23 cellular contexts compared by ENCODE assay signal in the genomic region with DNA sequence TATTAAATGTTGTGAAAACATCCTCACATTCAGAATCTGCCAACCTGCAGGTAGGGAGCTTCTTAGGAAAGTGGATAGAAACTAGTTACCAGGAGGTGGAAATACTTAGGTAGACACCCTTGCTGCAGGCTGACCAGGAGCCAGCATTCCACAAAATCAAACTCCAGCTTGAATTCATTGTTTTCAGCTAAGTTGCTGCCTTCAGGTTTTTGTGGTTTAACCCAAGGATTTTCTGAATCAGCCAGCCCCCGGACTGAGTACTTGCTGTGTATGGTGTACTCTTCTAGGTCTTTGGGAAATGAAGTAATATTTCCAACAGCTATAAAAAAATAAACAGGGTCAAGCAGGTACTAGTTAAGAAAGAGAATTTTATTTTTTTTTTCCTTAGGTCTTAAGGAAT.
DNase-seq lines count a peak whose midpoint lies in the region; ATAC-seq and TF ChIP-seq lines count a peak whose summit lies in the region.
"Had no signal": no experiment of that assay in that cellular context is flagged by ENCODE, and none has a peak within 500 bp of the region (broad histone marks: within the 10 kb centered on the region; RNA-seq: fewer than 3 reads in every experiment).

No MANE protein-coding gene starts in this region.

- peak overlapping the region; percentile 82 for H3K27ac ChIP-seq in foreskin keratinocyte
- H3K27ac ChIP-seq: parathyroid adenoma, transverse colon had no signal

- peak; percentile 63 for DNase-seq in HT1080 (ENCODE audit: low read depth)
- DNase-seq in activated T-helper 2 cell treated with anti-CD3 and anti-CD28 coated beads, Interferon-gamma antibody, Interleukin-2, Interleukin-4, amounts not matched to agents 10 μg/mL and 5 μg/mL and 100 μg/mL, durations not matched to agents 14 hours and 24 hours and 36 hours (ENCODE audit: low spot score), result no peak
- peak; percentile 18 to 30 for DNase-seq in foreskin keratinocyte
- peak; percentile 15 for DNase-seq in retinal pigment epithelial cell (ENCODE audit: low read depth)
- no peak for DNase-seq in retina
- DNase-seq: activated CD4-positive, alpha-beta T cell treated with anti-CD3 and anti-CD28 coated beads for 48 hours; activated T-cell treated with anti-CD3 and anti-CD28 coated beads, Interleukin-2, amount 50 U/mL, for 72 hours; aorta; cerebellar nuclear complex; left ventricle myocardium superior; mucosa of descending colon; NCI-H146; NCI-H524 treated with DMSO at 0.1 percent for 48 hours; nephron progenitor cell; stimulated activated CD8-positive, alpha-beta memory T cell treated with anti-CD3 and anti-CD28 coated beads, Interleukin-4, amount 100 ng/mL, for 48 hours; T-helper 1 cell; transverse colon had no signal

- H3K4me3 Mint-ChIP-seq in activated T-helper 2 cell treated with anti-CD3 and anti-CD28 coated beads, Interferon-gamma antibody, Interleukin-2, Interleukin-4, amounts not matched to agents 10 μg/mL and 5 μg/mL and 100 μg/mL, durations not matched to agents 14 hours and 24 hours and 36 hours (ENCODE audit: low read depth), result no peak overlapping the region
- H3K4me3 Mint-ChIP-seq: activated T-cell treated with anti-CD3 and anti-CD28 coated beads, Interleukin-2, amount 50 U/mL, for 72 hours; CD14-positive monocyte had no signal

- ATAC-seq in foreskin keratinocyte, result no peak
- ATAC-seq in GM18867 (IDR thresholded peaks at IDR 0.05; ENCODE audit: unreplicated experiment), result no peak
- no peak for ATAC-seq in GM19467 (IDR thresholded peaks at IDR 0.05; ENCODE audit: unreplicated experiment)
- ATAC-seq: activated naive CD4-positive, alpha-beta T cell treated with anti-CD3 and anti-CD28 coated beads, Interleukin-2, amount 50 U/mL, for 72 hours; activated T-cell treated with anti-CD3 and anti-CD28 coated beads, Interleukin-2, amount 50 U/mL, for 72 hours; left ventricle myocardium superior; mucosa of descending colon had no signal

- H3K27me3 Mint-ChIP-seq in activated T-helper 2 cell treated with anti-CD3 and anti-CD28 coated beads, Interferon-gamma antibody, Interleukin-2, Interleukin-4, amounts not matched to agents 10 μg/mL and 5 μg/mL and 100 μg/mL, durations not matched to agents 14 hours and 24 hours and 36 hours (ENCODE audit: low read depth), result no peaks in the 10 kb centered on the region

- TF ChIP-seq CTCF in foreskin keratinocyte (conservative IDR thresholded peaks at IDR 0.05), result no peak
- no peak for TF ChIP-seq CTCF in retinal pigment epithelial cell (conservative IDR thresholded peaks at IDR 0.05; ENCODE audit: low read depth, low read length)

- no peaks in the 10 kb centered on the region for H3K27me3 ChIP-seq in foreskin keratinocyte
- H3K27me3 ChIP-seq: SJSA1, transverse colon had no signal

- H3K4me1 Mint-ChIP-seq in activated T-helper 2 cell treated with anti-CD3 and anti-CD28 coated beads, Interferon-gamma antibody, Interleukin-2, Interleukin-4, amounts not matched to agents 10 μg/mL and 5 μg/mL and 100 μg/mL, durations not matched to agents 14 hours and 24 hours and 36 hours (ENCODE audit: low read depth), result peaks cover 28% of the 10 kb centered on the region
- H3K4me1 Mint-ChIP-seq: CD14-positive monocyte had no signal

- H3K36me3 Mint-ChIP-seq in activated T-helper 2 cell treated with anti-CD3 and anti-CD28 coated beads, Interferon-gamma antibody, Interleukin-2, Interleukin-4, amounts not matched to agents 10 μg/mL and 5 μg/mL and 100 μg/mL, durations not matched to agents 14 hours and 24 hours and 36 hours (ENCODE audit: low read depth), result no peaks in the 10 kb centered on the region
- H3K36me3 Mint-ChIP-seq: CD14-positive monocyte had no signal

- peaks cover 26% of the 10 kb centered on the region for H3K9me3 Mint-ChIP-seq in activated T-helper 2 cell treated with anti-CD3 and anti-CD28 coated beads, Interferon-gamma antibody, Interleukin-2, Interleukin-4, amounts not matched to agents 10 μg/mL and 5 μg/mL and 100 μg/mL, durations not matched to agents 14 hours and 24 hours and 36 hours
- H3K9me3 Mint-ChIP-seq: nephron progenitor cell had no signal

- peaks cover 20% of the 10 kb centered on the region for H3K4me1 ChIP-seq in foreskin keratinocyte
- H3K4me1 ChIP-seq: transverse colon had no signal

- no peak overlapping the region for H3K4me3 ChIP-seq in retinal pigment epithelial cell (ENCODE audit: low read length)
- H3K4me3 ChIP-seq: mucosa of descending colon, SJSA1, transverse colon had no signal

- H3K27ac Mint-ChIP-seq in activated T-helper 2 cell treated with anti-CD3 and anti-CD28 coated beads, Interferon-gamma antibody, Interleukin-2, Interleukin-4, amounts not matched to agents 10 μg/mL and 5 μg/mL and 100 μg/mL, durations not matched to agents 14 hours and 24 hours and 36 hours, result peak overlapping the region; percentile 68
- H3K27ac Mint-ChIP-seq: activated naive CD4-positive, alpha-beta T cell treated with anti-CD3 and anti-CD28 coated beads, Interleukin-2, amount 50 U/mL, for 72 hours; activated T-cell treated with anti-CD3 and anti-CD28 coated beads, Interleukin-2, amount 50 U/mL, for 72 hours; CD14-positive monocyte had no signal

- intact Hi-C loops in activated T-helper 2 cell treated with anti-CD3 and anti-CD28 coated beads, Interferon-gamma antibody, Interleukin-2, Interleukin-4, amounts not matched to agents 10 μg/mL and 5 μg/mL and 100 μg/mL, durations not matched to agents 14 hours and 24 hours and 36 hours (cut with micrococcal nuclease), result loop anchor here (5.0 to 10.0 kb wide), 3 partner anchors 35 to 1152 kb away; partner anchors contain the start of gene TAF4B

Comparison
In these comparisons a context has a peak if more than half of its experiments do, and no peak if none do; other contexts are left out.
1. DNase-seq: peak in HT1080 (single experiment), foreskin keratinocyte (2 of 2) and retinal pigment epithelial cell (single experiment); none in activated T-helper 2 cell treated with anti-CD3 and anti-CD28 coated beads, Interferon-gamma antibody, Interleukin-2, Interleukin-4, amounts not matched to agents 10 μg/mL and 5 μg/mL and 100 μg/mL, durations not matched to agents 14 hours and 24 hours and 36 hours (single experiment) and retina (single experiment).